Comparison of ENCODE assay signal across 8 cellular contexts in the genomic region with DNA sequence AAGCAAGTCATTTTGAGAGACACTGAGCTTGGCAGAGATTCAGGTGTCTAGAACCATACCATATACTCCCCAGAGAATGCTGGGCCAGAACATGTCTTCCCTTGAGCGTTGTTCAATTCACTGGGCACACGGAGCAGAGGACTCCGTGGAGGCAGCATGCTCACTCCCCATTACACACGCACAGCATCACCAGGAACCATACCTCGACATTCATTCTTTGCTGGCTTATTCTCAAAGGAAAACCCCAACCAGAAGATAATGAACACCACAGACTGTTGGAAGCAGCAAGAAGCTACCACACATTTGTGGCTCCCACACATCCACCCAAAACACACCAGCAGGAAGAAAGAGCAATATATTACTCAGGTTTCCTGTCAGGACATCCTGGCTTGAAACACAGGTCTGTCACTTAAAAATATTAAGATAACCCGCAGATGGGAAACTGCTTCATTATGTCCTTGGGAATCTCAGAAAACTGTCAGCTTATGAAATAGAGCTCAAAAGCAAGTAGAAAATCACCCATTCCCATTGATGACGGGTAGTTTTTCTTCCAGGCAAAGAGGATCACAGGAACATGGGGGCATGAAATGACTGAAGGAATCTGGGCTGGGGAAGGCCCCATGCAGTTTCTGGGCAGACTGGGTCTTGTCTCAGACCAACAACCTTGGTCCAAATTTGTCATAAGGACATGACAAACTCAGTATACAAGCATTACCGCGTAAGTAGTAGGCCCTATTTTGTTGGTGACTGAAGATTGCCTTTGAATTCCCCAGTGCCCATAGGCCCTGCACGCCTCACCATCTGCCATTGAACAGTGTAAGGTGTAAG. TPM values are rescaled to one million over a fixed set of nuclear protein-coding genes. Genes with fewer than 3 reads are reported as not detected.
DNase-seq lines count a peak whose midpoint lies in the region; ATAC-seq and TF ChIP-seq lines count a peak whose summit lies in the region.

No MANE protein-coding gene starts in this region.

- peak overlapping the region in 1 of 2 donors; percentile 63 for H3K9ac ChIP-seq in stomach smooth muscle (ENCODE audit: low read length in 2 of 2)

- TF ChIP-seq CTCF in VCaP (conservative IDR thresholded peaks at IDR 0.05) = no peak
- no peak for TF ChIP-seq CTCF in foreskin keratinocyte (conservative IDR thresholded peaks at IDR 0.05)

- intact Hi-C loops in Right ventricle myocardium superior (cut with DNase I) = no loop called here
- intact Hi-C loops in cardiac septum (cut with DNase I) = no loop called here

- peaks cover 26% of the 10 kb centered on the region for H3K4me1 ChIP-seq in foreskin keratinocyte
- H3K4me1 ChIP-seq in stomach smooth muscle (ENCODE audit: control insufficient read depth, insufficient read depth, low read length) = peaks cover 25% of the 10 kb centered on the region

- ATAC-seq in Right ventricle myocardium superior (ENCODE audit: poor library complexity) (peak; percentile 19), foreskin keratinocyte (no peak), HG03520 (IDR thresholded peaks at IDR 0.05; ENCODE audit: unreplicated experiment) (no peak)

- H3K27ac ChIP-seq in VCaP = peak overlapping the region; percentile 98
- peak overlapping the region; percentile 85 for H3K27ac ChIP-seq in foreskin keratinocyte
- peak overlapping the region; percentile 90 for H3K27ac ChIP-seq in stomach smooth muscle (ENCODE audit: low read length)

- no peaks in the 10 kb centered on the region for H3K9me3 ChIP-seq in stomach smooth muscle (ENCODE audit: control insufficient read depth in 2 of 2, low read length in 2 of 2)

- no peak for DNase-seq in Right ventricle myocardium superior
- DNase-seq in cardiac septum (ENCODE audit: low spot score) = no peak
- no peak for DNase-seq in foreskin keratinocyte
- DNase-seq in anterior cingulate cortex (lab: John Stamatoyannopoulos, UW) = no peak
- no peak for DNase-seq in islet precursor cell

- H3K4me3 ChIP-seq in stomach smooth muscle (ENCODE audit: low read length in 2 of 2) = peak overlapping the region in 1 of 2 donors; percentile 64

- no peaks in the 10 kb centered on the region for H3K36me3 ChIP-seq in stomach smooth muscle (ENCODE audit: control insufficient read depth in 2 of 2, insufficient read depth in 2 of 2, low read length in 2 of 2)

- H3K27me3 ChIP-seq in foreskin keratinocyte (no peaks in the 10 kb centered on the region), stomach smooth muscle (ENCODE audit: control insufficient read depth in 1 of 2, insufficient read depth in 2 of 2, low read length in 2 of 2) (no peaks in the 10 kb centered on the region)

RNA-seq across cellular contexts. Expression of a gene that starts 46.5 kb away (rescaled TPM):
- total RNA-seq in Right ventricle myocardium superior = 201 TPM
- 223 TPM for total RNA-seq in cardiac septum
- total RNA-seq in foreskin keratinocyte = 115 and 138 TPM in 2 replicates
- 288 and 309 TPM in 2 replicates for polyA plus RNA-seq in foreskin keratinocyte

RNA-seq across cellular contexts. Expression of a gene that starts 57.1 kb away (rescaled TPM):
- 13.6 TPM for total RNA-seq in Right ventricle myocardium superior
- 12.3 TPM for total RNA-seq in cardiac septum
- 9.3 and 10.0 TPM in 2 replicates for total RNA-seq in foreskin keratinocyte
- 4.6 and 4.8 TPM in 2 replicates for polyA plus RNA-seq in foreskin keratinocyte
